1 cellular context compared by ENCODE assay signal in the genomic region with DNA sequence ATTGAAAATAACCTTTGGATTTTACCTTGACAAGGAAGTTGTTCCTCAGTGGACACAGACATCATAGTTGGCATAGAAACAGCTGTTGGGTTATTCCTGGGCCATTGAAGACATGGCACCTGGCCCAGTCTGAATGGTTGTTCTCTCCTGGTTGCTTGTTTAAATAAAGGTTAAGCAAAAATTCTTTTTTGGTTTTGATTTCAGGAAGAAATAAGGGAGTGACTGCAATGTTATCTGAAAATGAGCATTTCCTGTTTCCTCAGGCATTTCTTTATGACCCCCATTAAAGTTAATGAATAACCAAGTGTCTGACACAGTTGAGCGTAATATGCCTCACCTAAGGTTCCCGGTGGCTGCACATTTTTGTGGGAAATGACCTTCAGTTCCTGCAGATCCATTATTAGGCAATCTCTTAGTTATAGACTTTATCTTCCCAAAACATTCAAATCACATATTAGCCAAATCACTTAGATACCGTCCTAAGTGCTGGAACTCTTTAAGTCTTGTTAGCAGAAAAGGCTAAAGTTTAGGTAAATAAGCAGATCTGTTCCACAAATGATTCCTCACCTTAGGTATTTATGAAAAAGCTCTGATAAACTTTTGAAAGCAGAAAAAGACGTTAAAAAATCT.
TF ChIP-seq lines count a peak whose summit lies in the region.

No MANE protein-coding gene starts in this region.

TF ChIP-seq in HepG2, 621 proteins besides CTCF, POLR2A, EP300 and RAD21 (continued from another document and continues in another):
- TF ChIP-seq, protein P1, sequence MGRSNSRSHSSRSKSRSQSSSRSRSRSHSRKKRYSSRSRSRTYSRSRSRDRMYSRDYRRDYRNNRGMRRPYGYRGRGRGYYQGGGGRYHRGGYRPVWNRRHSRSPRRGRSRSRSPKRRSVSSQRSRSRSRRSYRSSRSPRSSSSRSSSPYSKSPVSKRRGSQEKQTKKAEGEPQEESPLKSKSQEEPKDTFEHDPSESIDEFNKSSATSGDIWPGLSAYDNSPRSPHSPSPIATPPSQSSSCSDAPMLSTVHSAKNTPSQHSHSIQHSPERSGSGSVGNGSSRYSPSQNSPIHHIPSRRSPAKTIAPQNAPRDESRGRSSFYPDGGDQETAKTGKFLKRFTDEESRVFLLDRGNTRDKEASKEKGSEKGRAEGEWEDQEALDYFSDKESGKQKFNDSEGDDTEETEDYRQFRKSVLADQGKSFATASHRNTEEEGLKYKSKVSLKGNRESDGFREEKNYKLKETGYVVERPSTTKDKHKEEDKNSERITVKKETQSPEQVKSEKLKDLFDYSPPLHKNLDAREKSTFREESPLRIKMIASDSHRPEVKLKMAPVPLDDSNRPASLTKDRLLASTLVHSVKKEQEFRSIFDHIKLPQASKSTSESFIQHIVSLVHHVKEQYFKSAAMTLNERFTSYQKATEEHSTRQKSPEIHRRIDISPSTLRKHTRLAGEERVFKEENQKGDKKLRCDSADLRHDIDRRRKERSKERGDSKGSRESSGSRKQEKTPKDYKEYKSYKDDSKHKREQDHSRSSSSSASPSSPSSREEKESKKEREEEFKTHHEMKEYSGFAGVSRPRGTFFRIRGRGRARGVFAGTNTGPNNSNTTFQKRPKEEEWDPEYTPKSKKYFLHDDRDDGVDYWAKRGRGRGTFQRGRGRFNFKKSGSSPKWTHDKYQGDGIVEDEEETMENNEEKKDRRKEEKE (IDR thresholded peaks at IDR 0.05), result no peak
- TF ChIP-seq ZNF552 (CRISPR knock-in tag; IDR thresholded peaks at IDR 0.05; ENCODE audit: borderline replicate concordance), result no peak
- TF ChIP-seq NAIF1 (CRISPR knock-in tag; IDR thresholded peaks at IDR 0.05; ENCODE audit: borderline replicate concordance), result no peak
- no peak for TF ChIP-seq DMTF1 (CRISPR knock-in tag; IDR thresholded peaks at IDR 0.05)
- TF ChIP-seq DRAP1 (CRISPR knock-in tag; IDR thresholded peaks at IDR 0.05), result peak; percentile 85
- TF ChIP-seq ZNF549 (CRISPR knock-in tag; IDR thresholded peaks at IDR 0.05), result no peak
- TF ChIP-seq ZNF773 (CRISPR knock-in tag; IDR thresholded peaks at IDR 0.05; ENCODE audit: borderline replicate concordance), result no peak
- no peak for TF ChIP-seq ZBTB1 (CRISPR knock-in tag; IDR thresholded peaks at IDR 0.05; ENCODE audit: borderline replicate concordance)
- no peak for TF ChIP-seq NRL (CRISPR knock-in tag; IDR thresholded peaks at IDR 0.05; ENCODE audit: borderline replicate concordance)
- no peak for TF ChIP-seq HIC2 (CRISPR knock-in tag; IDR thresholded peaks at IDR 0.05; ENCODE audit: low read depth)
- no peak for TF ChIP-seq KMT2B (CRISPR knock-in tag; IDR thresholded peaks at IDR 0.05)
- TF ChIP-seq, protein P2, sequence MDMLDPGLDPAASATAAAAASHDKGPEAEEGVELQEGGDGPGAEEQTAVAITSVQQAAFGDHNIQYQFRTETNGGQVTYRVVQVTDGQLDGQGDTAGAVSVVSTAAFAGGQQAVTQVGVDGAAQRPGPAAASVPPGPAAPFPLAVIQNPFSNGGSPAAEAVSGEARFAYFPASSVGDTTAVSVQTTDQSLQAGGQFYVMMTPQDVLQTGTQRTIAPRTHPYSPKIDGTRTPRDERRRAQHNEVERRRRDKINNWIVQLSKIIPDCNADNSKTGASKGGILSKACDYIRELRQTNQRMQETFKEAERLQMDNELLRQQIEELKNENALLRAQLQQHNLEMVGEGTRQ (IDR thresholded peaks at IDR 0.05; ENCODE audit: low read depth, low read length), result no peak
- TF ChIP-seq, protein P2 (CRISPR knock-in tag; IDR thresholded peaks at IDR 0.05; ENCODE audit: borderline replicate concordance), result no peak
- TF ChIP-seq ZNF264 (CRISPR knock-in tag; IDR thresholded peaks at IDR 0.05), result no peak
- 0 out of 2 replicates have a peak, but pooled peaks have one; percentile 59 for TF ChIP-seq NR2F2 (IDR thresholded peaks at IDR 0.05; ENCODE audit: borderline replicate concordance, low read depth)
- TF ChIP-seq MTF1 (CRISPR knock-in tag; IDR thresholded peaks at IDR 0.05), result no peak
- TF ChIP-seq SRF (IDR thresholded peaks at IDR 0.05; ENCODE audit: low read depth, low read length), result no peak
- TF ChIP-seq ZNF337 (CRISPR knock-in tag; IDR thresholded peaks at IDR 0.05; ENCODE audit: borderline replicate concordance, low read depth), result no peak
- peak; percentile 76; the same call in 1 of the 2 replicates for TF ChIP-seq POGK (CRISPR knock-in tag; conservative IDR thresholded peaks at IDR 0.05)
- no peak; the same call in 1 of the 2 replicates for TF ChIP-seq PPARG (CRISPR knock-in tag; conservative IDR thresholded peaks at IDR 0.05)
- TF ChIP-seq NFIB (CRISPR knock-in tag; IDR thresholded peaks at IDR 0.05; ENCODE audit: borderline replicate concordance), result no peak
- TF ChIP-seq ZNF260 (CRISPR knock-in tag; IDR thresholded peaks at IDR 0.05; ENCODE audit: borderline replicate concordance, low read depth), result no peak
- no peak; the same call in 1 of the 2 replicates for TF ChIP-seq ZSCAN12 (CRISPR knock-in tag; IDR thresholded peaks at IDR 0.05)
- no peak for TF ChIP-seq KDM5B (CRISPR knock-in tag; IDR thresholded peaks at IDR 0.05; ENCODE audit: borderline replicate concordance)
- no peak for TF ChIP-seq SCMH1 (CRISPR knock-in tag; IDR thresholded peaks at IDR 0.05; ENCODE audit: borderline replicate concordance)
- TF ChIP-seq POGZ (CRISPR knock-in tag; IDR thresholded peaks at IDR 0.05), result peak; percentile 94
- TF ChIP-seq KDM4B (CRISPR knock-in tag; IDR thresholded peaks at IDR 0.05), result peak; percentile 88
- peak; percentile 65; the same call in 1 of the 2 replicates for TF ChIP-seq RELA (CRISPR knock-in tag; IDR thresholded peaks at IDR 0.05)
- TF ChIP-seq, protein P3, sequence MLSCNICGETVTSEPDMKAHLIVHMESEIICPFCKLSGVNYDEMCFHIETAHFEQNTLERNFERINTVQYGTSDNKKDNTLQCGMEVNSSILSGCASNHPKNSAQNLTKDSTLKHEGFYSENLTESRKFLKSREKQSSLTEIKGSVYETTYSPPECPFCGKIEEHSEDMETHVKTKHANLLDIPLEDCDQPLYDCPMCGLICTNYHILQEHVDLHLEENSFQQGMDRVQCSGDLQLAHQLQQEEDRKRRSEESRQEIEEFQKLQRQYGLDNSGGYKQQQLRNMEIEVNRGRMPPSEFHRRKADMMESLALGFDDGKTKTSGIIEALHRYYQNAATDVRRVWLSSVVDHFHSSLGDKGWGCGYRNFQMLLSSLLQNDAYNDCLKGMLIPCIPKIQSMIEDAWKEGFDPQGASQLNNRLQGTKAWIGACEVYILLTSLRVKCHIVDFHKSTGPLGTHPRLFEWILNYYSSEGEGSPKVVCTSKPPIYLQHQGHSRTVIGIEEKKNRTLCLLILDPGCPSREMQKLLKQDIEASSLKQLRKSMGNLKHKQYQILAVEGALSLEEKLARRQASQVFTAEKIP (CRISPR knock-in tag; IDR thresholded peaks at IDR 0.05; ENCODE audit: borderline replicate concordance), result no peak
- no peak for TF ChIP-seq ZNF230 (CRISPR knock-in tag; IDR thresholded peaks at IDR 0.05)
- TF ChIP-seq KLF13 (CRISPR knock-in tag; IDR thresholded peaks at IDR 0.05), result no peak
- peak; percentile 79; the same call in 1 of the 2 replicates for TF ChIP-seq ZNF878 (CRISPR knock-in tag; IDR thresholded peaks at IDR 0.05)
- no peak; the same call in 1 of the 2 replicates for TF ChIP-seq ZNF766 (CRISPR knock-in tag; IDR thresholded peaks at IDR 0.05; ENCODE audit: borderline replicate concordance)
- TF ChIP-seq ZNF333 (CRISPR knock-in tag; IDR thresholded peaks at IDR 0.05; ENCODE audit: borderline replicate concordance), result no peak
- TF ChIP-seq NCOA1 (CRISPR knock-in tag; IDR thresholded peaks at IDR 0.05), result no peak
- TF ChIP-seq NR2F1 (CRISPR knock-in tag; IDR thresholded peaks at IDR 0.05), result peak in 1 of 2 experiments; percentile 33; a peak in 3 of 4 replicates
- TF ChIP-seq TBX2 (CRISPR knock-in tag; IDR thresholded peaks at IDR 0.05; ENCODE audit: borderline replicate concordance), result peak; percentile 99
- TF ChIP-seq MIER3 (CRISPR knock-in tag; IDR thresholded peaks at IDR 0.05; ENCODE audit: borderline replicate concordance), result peak; percentile 90; the same call in 1 of the 2 replicates
- TF ChIP-seq GTF3A (CRISPR knock-in tag; conservative IDR thresholded peaks at IDR 0.05), result no peak
- no peak for TF ChIP-seq ETS1 (CRISPR knock-in tag; IDR thresholded peaks at IDR 0.05)
- peak; percentile 97 for TF ChIP-seq NFKBIZ (CRISPR knock-in tag; IDR thresholded peaks at IDR 0.05)
- TF ChIP-seq, protein P4, sequence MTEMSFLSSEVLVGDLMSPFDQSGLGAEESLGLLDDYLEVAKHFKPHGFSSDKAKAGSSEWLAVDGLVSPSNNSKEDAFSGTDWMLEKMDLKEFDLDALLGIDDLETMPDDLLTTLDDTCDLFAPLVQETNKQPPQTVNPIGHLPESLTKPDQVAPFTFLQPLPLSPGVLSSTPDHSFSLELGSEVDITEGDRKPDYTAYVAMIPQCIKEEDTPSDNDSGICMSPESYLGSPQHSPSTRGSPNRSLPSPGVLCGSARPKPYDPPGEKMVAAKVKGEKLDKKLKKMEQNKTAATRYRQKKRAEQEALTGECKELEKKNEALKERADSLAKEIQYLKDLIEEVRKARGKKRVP (CRISPR knock-in tag; IDR thresholded peaks at IDR 0.05), result peak in 1 of 2 experiments; percentile 85; a peak in 2 of 4 replicates
- no peak for TF ChIP-seq ZNF432 (CRISPR knock-in tag; IDR thresholded peaks at IDR 0.05; ENCODE audit: borderline replicate concordance)
- TF ChIP-seq ZBTB7A (CRISPR knock-in tag; IDR thresholded peaks at IDR 0.05), result no peak
- TF ChIP-seq ZNF513 (CRISPR knock-in tag; conservative IDR thresholded peaks at IDR 0.05), result no peak
